ENCODE assay signal across 8 cellular contexts in the genomic region with DNA sequence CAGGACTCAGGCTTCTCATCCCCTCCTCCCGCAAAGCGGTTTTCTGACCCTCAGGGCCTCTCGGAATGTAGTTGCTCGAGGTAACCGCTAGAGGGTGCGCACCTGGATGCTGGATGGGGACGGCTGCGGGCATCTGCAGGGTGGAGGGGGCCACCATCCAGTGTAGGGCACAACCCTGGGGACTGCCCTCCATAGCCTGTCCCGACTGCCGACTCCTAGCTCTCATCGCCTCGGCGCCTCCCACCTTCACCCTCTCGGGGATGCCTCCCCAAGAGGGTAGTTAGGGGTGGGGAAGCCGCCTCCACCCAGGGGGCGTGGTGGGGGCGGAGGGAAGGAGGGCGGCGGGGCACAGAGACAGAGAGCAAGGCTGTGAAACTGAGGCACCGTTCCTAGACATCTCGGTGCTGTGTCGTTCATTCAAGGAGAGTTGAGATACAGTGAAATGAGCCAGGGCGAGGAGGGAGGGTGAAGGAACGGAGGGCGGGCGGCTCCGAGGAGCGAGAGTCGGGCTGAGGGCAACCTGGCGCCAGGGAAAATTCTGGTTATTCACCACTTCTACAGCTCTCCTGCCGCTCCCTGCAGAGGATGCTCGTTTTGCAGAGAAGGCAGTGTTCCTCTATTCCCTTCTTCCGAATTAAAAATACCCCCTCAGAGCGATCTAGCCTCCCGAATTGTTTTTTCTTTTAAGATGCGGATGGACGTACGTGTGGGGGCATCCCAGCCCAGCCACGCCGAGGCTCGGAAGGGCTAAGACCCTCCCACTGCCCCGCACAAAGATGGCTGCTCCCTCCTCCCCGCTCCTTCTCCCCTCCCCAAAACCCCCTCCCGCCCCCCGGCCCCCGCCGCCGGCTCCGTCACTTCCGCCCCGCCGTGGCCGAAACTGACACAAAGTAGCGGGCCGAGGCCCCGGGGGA. TPM values are rescaled to one million over a fixed set of nuclear protein-coding genes. Genes with fewer than 3 reads are reported as not detected.
A peak's percentile ranks its signal among the peaks of the same experiment; 100 is the strongest.
DNase-seq lines count a peak whose midpoint lies in the region; ATAC-seq and TF ChIP-seq lines count a peak whose summit lies in the region.

A gene with protein sequence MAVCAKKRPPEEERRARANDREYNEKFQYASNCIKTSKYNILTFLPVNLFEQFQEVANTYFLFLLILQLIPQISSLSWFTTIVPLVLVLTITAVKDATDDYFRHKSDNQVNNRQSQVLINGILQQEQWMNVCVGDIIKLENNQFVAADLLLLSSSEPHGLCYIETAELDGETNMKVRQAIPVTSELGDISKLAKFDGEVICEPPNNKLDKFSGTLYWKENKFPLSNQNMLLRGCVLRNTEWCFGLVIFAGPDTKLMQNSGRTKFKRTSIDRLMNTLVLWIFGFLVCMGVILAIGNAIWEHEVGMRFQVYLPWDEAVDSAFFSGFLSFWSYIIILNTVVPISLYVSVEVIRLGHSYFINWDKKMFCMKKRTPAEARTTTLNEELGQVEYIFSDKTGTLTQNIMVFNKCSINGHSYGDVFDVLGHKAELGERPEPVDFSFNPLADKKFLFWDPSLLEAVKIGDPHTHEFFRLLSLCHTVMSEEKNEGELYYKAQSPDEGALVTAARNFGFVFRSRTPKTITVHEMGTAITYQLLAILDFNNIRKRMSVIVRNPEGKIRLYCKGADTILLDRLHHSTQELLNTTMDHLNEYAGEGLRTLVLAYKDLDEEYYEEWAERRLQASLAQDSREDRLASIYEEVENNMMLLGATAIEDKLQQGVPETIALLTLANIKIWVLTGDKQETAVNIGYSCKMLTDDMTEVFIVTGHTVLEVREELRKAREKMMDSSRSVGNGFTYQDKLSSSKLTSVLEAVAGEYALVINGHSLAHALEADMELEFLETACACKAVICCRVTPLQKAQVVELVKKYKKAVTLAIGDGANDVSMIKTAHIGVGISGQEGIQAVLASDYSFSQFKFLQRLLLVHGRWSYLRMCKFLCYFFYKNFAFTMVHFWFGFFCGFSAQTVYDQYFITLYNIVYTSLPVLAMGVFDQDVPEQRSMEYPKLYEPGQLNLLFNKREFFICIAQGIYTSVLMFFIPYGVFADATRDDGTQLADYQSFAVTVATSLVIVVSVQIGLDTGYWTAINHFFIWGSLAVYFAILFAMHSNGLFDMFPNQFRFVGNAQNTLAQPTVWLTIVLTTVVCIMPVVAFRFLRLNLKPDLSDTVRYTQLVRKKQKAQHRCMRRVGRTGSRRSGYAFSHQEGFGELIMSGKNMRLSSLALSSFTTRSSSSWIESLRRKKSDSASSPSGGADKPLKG (plus strand): TSS at position 857 of the 914 bp plus-strand sequence. CDS start 2,617 bp downstream, outside the sequence.

- peak; percentile 71 to 80 for TF ChIP-seq RAD21 in liver (IDR thresholded peaks at IDR 0.05)

- DNase-seq in GM03348 (ENCODE audit: low spot score), result peak; percentile 93
- peak; percentile 87 for DNase-seq in NCI-H69 (lab: John Stamatoyannopoulos, UW)
- DNase-seq in activated CD4-positive, alpha-beta T cell treated with anti-CD3 and anti-CD28 coated beads, Interleukin-2, amount 50 U/mL, for 4 hours, result peak; percentile 71 to 73
- peak; percentile 88 for DNase-seq in dermis blood vessel endothelial cell
- DNase-seq in stimulated activated CD4-positive, alpha-beta T cell treated with anti-CD3 and anti-CD28 coated beads, Interleukin-4, amount 100 ng/mL, for 1 hour, result peak; percentile 77

- H3K4me3 ChIP-seq in liver (ENCODE audit: low read depth in 1 of 3, low read length in 3 of 3), result peak within 1 kb of the TSS in 2 of 3 donors; percentile 35 to 65

- peaks cover 5 to 24% (median 14%) of the 10 kb centered on the region in 4 donors for H3K4me1 ChIP-seq in liver (ENCODE audit: control insufficient read depth in 4 of 4, insufficient read depth in 4 of 4, low read length in 3 of 4)

- no peaks in the 10 kb centered on the region for H3K36me3 ChIP-seq in liver (ENCODE audit: control insufficient read depth in 4 of 4, insufficient read depth in 3 of 4, low read depth in 1 of 4, low read length in 3 of 4)

- 2% methylated on average over 56 of the region's 56 CpGs for WGBS in liver

- no peaks in the 10 kb centered on the region for H3K27me3 ChIP-seq in liver (ENCODE audit: control insufficient read depth in 4 of 4, insufficient read depth in 4 of 4, low read length in 3 of 4)

- H3K9ac ChIP-seq in liver (ENCODE audit: low read depth in 1 of 2, low read length in 2 of 2), result peak within 1 kb of the TSS; percentile 20 to 30

- TF ChIP-seq CTCF in liver (IDR thresholded peaks at IDR 0.05; ENCODE audit: low read depth, low read length, missing input control), result peak; percentile 82

- peak; percentile 54 for ATAC-seq in HG03432 (IDR thresholded peaks at IDR 0.05; ENCODE audit: unreplicated experiment)
- ATAC-seq in HG03378 (IDR thresholded peaks at IDR 0.05; ENCODE audit: unreplicated experiment), result no peak

- peak within 1 kb of the TSS; percentile 59 to 71 for H3K27ac ChIP-seq in liver (ENCODE audit: low read depth in 1 of 2, low read length in 2 of 2)

- no peaks in the 10 kb centered on the region for H3K9me3 ChIP-seq in liver (ENCODE audit: control insufficient read depth in 4 of 4, low read length in 3 of 4)

TF ChIP-seq in liver, 16 proteins besides CTCF, POLR2A, EP300 and RAD21:
- no peak for TF ChIP-seq JUND (IDR thresholded peaks at IDR 0.05)
- TF ChIP-seq YY1 (IDR thresholded peaks at IDR 0.05), result peak; percentile 86
- TF ChIP-seq HNF4G (IDR thresholded peaks at IDR 0.05), result no peak

RNA-seq across cellular contexts. Expression of the gene that starts here (rescaled TPM):
- total RNA-seq in dermis blood vessel endothelial cell (90.0 and 108 TPM in 2 replicates), liver (10 to 100 TPM in 1 of 2 donors, 1 to 10 TPM in 1; 6.1 to 16.2 TPM)
- 1 to 10 TPM in 1 of 2 donors, under 1 TPM in 1; 0.75 to 4.5 TPM for polyA plus RNA-seq in liver
